In genomic region chr9:122122903-122123632, GRCh38 we compare ENCODE assay signal across 8 cellular contexts. TPM values are rescaled to one million over a fixed set of nuclear protein-coding genes. Genes with fewer than 3 reads are reported as not detected.
DNase-seq lines count a peak whose midpoint lies in the region; ATAC-seq and TF ChIP-seq lines count a peak whose summit lies in the region.

No MANE protein-coding gene starts in this region.

- ATAC-seq in GM19463 (IDR thresholded peaks at IDR 0.05; ENCODE audit: unreplicated experiment), result peak; percentile 55
- ATAC-seq in lower lobe of right lung, result peak; percentile 58 to 67
- ATAC-seq in GM21529 (IDR thresholded peaks at IDR 0.05; ENCODE audit: unreplicated experiment), result no peak

- H3K27ac ChIP-seq in colonic mucosa (no peak overlapping the region), lower lobe of right lung (no peak overlapping the region)

- H3K9ac ChIP-seq in colonic mucosa (ENCODE audit: low read depth in 2 of 2, low read length in 2 of 2), result no peak overlapping the region

- no peaks in the 10 kb centered on the region for H3K36me3 ChIP-seq in BE2C
- H3K36me3 ChIP-seq in colonic mucosa, result no peaks in the 10 kb centered on the region
- no peaks in the 10 kb centered on the region for H3K36me3 ChIP-seq in lower lobe of right lung

- DNase-seq in BE2C, result peak; percentile 78
- DNase-seq in NCI-H2107 (lab: John Stamatoyannopoulos, UW), result peak; percentile 18
- peak; percentile 49 to 72 for DNase-seq in activated CD4-positive, alpha-beta T cell treated with anti-CD3 and anti-CD28 coated beads for 4 hours
- DNase-seq in colonic mucosa, result peak; percentile 79
- DNase-seq in lower lobe of right lung, result peak; percentile 72
- peak; percentile 50 for DNase-seq in stimulated activated CD8-positive, alpha-beta memory T cell treated with anti-CD3 and anti-CD28 coated beads, Interleukin-12 subunit alpha, Interleukin-12 subunit beta, amount 100 ng/mL, for 1 hour (ENCODE audit: low read depth)

- no peaks in the 10 kb centered on the region for H3K4me1 ChIP-seq in BE2C
- no peaks in the 10 kb centered on the region for H3K4me1 ChIP-seq in colonic mucosa
- H3K4me1 ChIP-seq in lower lobe of right lung, result peaks cover 25% of the 10 kb centered on the region

- intact Hi-C loops in colonic mucosa (cut with DNase I), result loop anchor here (2.0 to 10.0 kb wide), 3 partner anchors 20 to 682 kb away; partner anchors contain the start of gene OR1K1
- intact Hi-C loops in lower lobe of right lung (cut with DNase I), result loop anchor here (10.0 kb wide), 1 partner anchor 232 kb away; no protein-coding TSS in a partner anchor

- H3K27me3 ChIP-seq in BE2C, result no peaks in the 10 kb centered on the region
- H3K27me3 ChIP-seq in colonic mucosa, result peaks cover 12% of the 10 kb centered on the region
- H3K27me3 ChIP-seq in lower lobe of right lung (ENCODE audit: low read depth), result peaks cover 30% of the 10 kb centered on the region

- H3K4me3 ChIP-seq in BE2C (ENCODE audit: low read depth, low read length) (no peak overlapping the region), colonic mucosa (no peak overlapping the region), lower lobe of right lung (no peak overlapping the region)

- H3K9me3 ChIP-seq in BE2C (no peaks in the 10 kb centered on the region), colonic mucosa (no peaks in the 10 kb centered on the region), lower lobe of right lung (no peaks in the 10 kb centered on the region)

- peak; percentile 100 for TF ChIP-seq CTCF in BE2C (IDR thresholded peaks at IDR 0.05; ENCODE audit: low read depth, low read length)
- TF ChIP-seq CTCF in colonic mucosa (IDR thresholded peaks at IDR 0.05), result peak; percentile 95
- TF ChIP-seq CTCF in lower lobe of right lung (IDR thresholded peaks at IDR 0.05), result peak; percentile 98

RNA-seq across cellular contexts. Expression of gene TTLL11, which starts 30.0 kb away (rescaled TPM):
- 12.3 TPM for polyA plus RNA-seq in BE2C (2012; ENCODE audit: insufficient read depth, insufficient read length, low read depth)
- total RNA-seq in colonic mucosa, result 1 to 10 TPM; 5.1 to 5.5 TPM
- total RNA-seq in lower lobe of right lung, result 11.7 TPM

RNA-seq across cellular contexts. Expression of gene NDUFA8, which starts 36.5 kb away (rescaled TPM):
- polyA plus RNA-seq in BE2C (2012; ENCODE audit: insufficient read depth, insufficient read length, low read depth), result 171 TPM
- 100 to 1,000 TPM in 1 of 2 donors, 10 to 100 TPM in 1; 77.4 to 103 TPM for total RNA-seq in colonic mucosa
- total RNA-seq in lower lobe of right lung, result 38.5 TPM

RNA-seq across cellular contexts. Expression of gene MORN5, which starts 36.6 kb away (rescaled TPM):
- polyA plus RNA-seq in BE2C (2012; ENCODE audit: insufficient read depth, insufficient read length, low read depth), result not detected
- total RNA-seq in colonic mucosa, result 1 to 10 TPM in 1 of 2 donors, not detected in 1; 7.0 TPM
- total RNA-seq in lower lobe of right lung, result 7.7 TPM

Comparison
In these comparisons a context has a peak if more than half of its experiments do, and no peak if none do; other contexts are left out.
1. DNase-seq: peak in every context shown above with its lines; median percentile 79 in colonic mucosa; 78 in BE2C; 72 in lower lobe of right lung; 60 in activated CD4-positive, alpha-beta T cell treated with anti-CD3 and anti-CD28 coated beads for 4 hours; 50 in stimulated activated CD8-positive, alpha-beta memory T cell treated with anti-CD3 and anti-CD28 coated beads, Interleukin-12 subunit alpha, Interleukin-12 subunit beta, amount 100 ng/mL, for 1 hour; 18 in NCI-H2107.